27 cellular contexts compared by ENCODE assay signal in genomic region chr6:86858970-86859369, GRCh38.
"Had no signal": no experiment of that assay in that cellular context is flagged by ENCODE, and none has a peak within 500 bp of the region (broad histone marks: within the 10 kb centered on the region; RNA-seq: fewer than 3 reads in every experiment).

No MANE protein-coding gene starts in this region.

- H3K4me3 ChIP-seq: adrenal gland, ascending aorta, breast epithelium, cardiac muscle cell, coronary artery, dorsolateral prefrontal cortex had no signal

- ATAC-seq: activated CD4-positive, alpha-beta T cell treated with anti-CD3 and anti-CD28 coated beads for 36 hours; activated CD8-positive, alpha-beta memory T cell treated with anti-CD3 and anti-CD28 coated beads, Interleukin-2, amount 10 ng/mL, durations not matched to agents 7 days and 5 days; activated CD8-positive, alpha-beta T cell treated with anti-CD3 and anti-CD28 coated beads, Interleukin-2, amount 10 ng/mL, durations not matched to agents 7 days and 5 days; activated naive CD8-positive, alpha-beta T cell treated with anti-CD3 and anti-CD28 coated beads, Interleukin-2, amount 50 U/mL, for 24 hours; activated T-cell treated with anti-CD3 and anti-CD28 coated beads, Interleukin-2, amount 50 U/mL, for 72 hours; esophagus mucosa had no signal

- DNase-seq: activated CD4-positive, alpha-beta memory T cell treated with anti-CD3 and anti-CD28 coated beads for 36 hours; activated CD4-positive, alpha-beta T cell treated with anti-CD3 and anti-CD28 coated beads for 36 hours; activated CD4-positive, alpha-beta T cell treated with anti-CD3 and anti-CD28 coated beads, Interleukin-2, amount 10 ng/mL, durations not matched to agents 24 days and 14 days; activated CD4-positive, CD25-positive, alpha-beta regulatory T cell; activated CD4-positive, CD25-positive, alpha-beta regulatory T cell treated with anti-CD3 and anti-CD28 coated beads, Interleukin-2, amount 50 U/mL, for 72 hours; activated CD8-positive, alpha-beta memory T cell treated with anti-CD3 and anti-CD28 coated beads, Interleukin-2, amount 10 ng/mL, durations not matched to agents 7 days and 5 days; activated CD8-positive, alpha-beta memory T cell treated with anti-CD3 and anti-CD28 coated beads, Interleukin-2, amount 50 U/mL, for 4 hours; activated CD8-positive, alpha-beta T cell treated with anti-CD3 and anti-CD28 coated beads, Interleukin-2, amount 10 ng/mL, durations not matched to agents 7 days and 5 days; activated naive CD4-positive, alpha-beta T cell treated with anti-CD3 and anti-CD28 coated beads for 36 hours; activated naive CD8-positive, alpha-beta T cell treated with anti-CD3 and anti-CD28 coated beads for 36 hours; activated naive CD8-positive, alpha-beta T cell treated with anti-CD3 and anti-CD28 coated beads, Interleukin-2, amount 50 U/mL, for 24 hours; activated T-cell treated with anti-CD3 and anti-CD28 coated beads, Interleukin-2, amount 50 U/mL, for 1 hour; activated T-cell treated with anti-CD3 and anti-CD28 coated beads, Interleukin-2, amount 50 U/mL, for 72 hours; adrenal gland; amygdala; dorsolateral prefrontal cortex; effector memory CD4-positive, alpha-beta T cell; endodermal cell; foreskin fibroblast; head of caudate nucleus; T-helper 2 cell had no signal

- H3K27ac ChIP-seq: adrenal gland, ascending aorta, breast epithelium, cardiac muscle cell, coronary artery, dorsolateral prefrontal cortex had no signal

- H3K4me1 ChIP-seq: adrenal gland, ascending aorta, breast epithelium had no signal

- FAIRE-seq: frontal cortex had no signal

- H3K9me3 ChIP-seq: adrenal gland, ascending aorta, breast epithelium had no signal

- H3K27me3 ChIP-seq: adrenal gland, ascending aorta, breast epithelium, cardiac muscle cell had no signal

- H3K36me3 ChIP-seq: adrenal gland, ascending aorta, breast epithelium, cardiac muscle cell had no signal
